ENCODE assay signal across 6 cellular contexts in genomic region chr7:69499-70123, GRCh38.
DNase-seq lines count a peak whose midpoint lies in the region; ATAC-seq, FAIRE-seq and TF ChIP-seq lines count a peak whose summit lies in the region.
"Not testable (repeated sequence)": the region's sequence is repeated elsewhere in the genome, so short reads cannot be mapped to it uniquely, and the experiment has no call there.

No MANE protein-coding gene starts in this region.

- not testable (repeated sequence) for DNase-seq in IMR-90; Right ventricle myocardium superior; lung (ENCODE audit: low spot score); upper lobe of right lung

- FAIRE-seq in colon (lab: Jason Lieb, UNC) (peak; percentile 24), endometrium (lab: Jason Lieb, UNC) (peak; percentile 12)

- no CpG with 5 or more reads among the region's 11 CpGs for WGBS in IMR-90 (ENCODE audit: extremely low coverage in 2 of 2, insufficient read length in 1 of 2), 2 experiments
- 67 to 69% methylated on average over 8 to 10 of the region's 11 CpGs for WGBS in lung, 2 donors

- H3K56ac ChIP-seq in IMR-90 (ENCODE audit: extremely low read depth, insufficient read depth, low read length): not testable (repeated sequence)

- in situ Hi-C loops in IMR-90 (cut with MboI; ENCODE audit: low sequenced_read_pairs): not testable (repeated sequence)

- H3K36me3 ChIP-seq in IMR-90 (ENCODE audit: control insufficient read depth, insufficient read depth, low read length); lung (ENCODE audit: control insufficient read depth in 2 of 2, insufficient read depth in 2 of 2, low read length in 2 of 2); upper lobe of right lung: not testable (repeated sequence)

- not testable (repeated sequence) for H3K27me3 ChIP-seq in IMR-90 (ENCODE audit: control insufficient read depth, insufficient read depth, low read length); lung (ENCODE audit: control insufficient read depth, insufficient read depth); upper lobe of right lung

- not testable (repeated sequence) for TF ChIP-seq CTCF in IMR-90 (conservative IDR thresholded peaks at IDR 0.05; ENCODE audit: low read depth, low read length); lung (IDR thresholded peaks at IDR 0.05; ENCODE audit: control extremely low read depth, extremely low read depth); upper lobe of right lung (IDR thresholded peaks at IDR 0.05)

- H2AK5ac ChIP-seq in IMR-90 (ENCODE audit: low read depth, low read length): not testable (repeated sequence)

- H4K20me1 ChIP-seq in IMR-90 (ENCODE audit: insufficient read depth, low read length): not testable (repeated sequence)

- not testable (repeated sequence) for BruUV-seq in IMR-90 (replicated peaks; lab: Mats Ljungman, UMichigan)

- H3K23ac ChIP-seq in IMR-90 (ENCODE audit: low read depth, low read length): not testable (repeated sequence)

- ATAC-seq in IMR-90 (ENCODE audit: low read depth): not testable (repeated sequence)
- peak; percentile 13 for ATAC-seq in Right ventricle myocardium superior (ENCODE audit: poor library complexity)
- ATAC-seq in lung (ENCODE audit: insufficient read depth, low FRiP score): peak; percentile 20
- peak; percentile 58 for ATAC-seq in upper lobe of right lung

- H2BK5ac ChIP-seq in IMR-90 (ENCODE audit: low read depth, low read length, poor library complexity, severe bottlenecking): peak overlapping the region; percentile 19

- H3K4me3 ChIP-seq in IMR-90 (ENCODE audit: insufficient read depth, low read depth, low read length); lung; upper lobe of right lung: not testable (repeated sequence)

- not testable (repeated sequence) for H2AFZ ChIP-seq in IMR-90 (replicated peaks; ENCODE audit: low read length, poor library complexity)

- H3K14ac ChIP-seq in IMR-90 (replicated peaks; ENCODE audit: low read depth, low read length): not testable (repeated sequence)

- CTCF ChIA-PET in IMR-90 (lab: Yijun Ruan, JAX): not testable (repeated sequence)

- not testable (repeated sequence) for TF ChIP-seq POLR2A in IMR-90 (IDR thresholded peaks at IDR 0.05; ENCODE audit: low read depth, low read length)

- H3K9me3 ChIP-seq in IMR-90 (ENCODE audit: control insufficient read depth, insufficient read depth, low read length); lung (ENCODE audit: control insufficient read depth in 2 of 2, insufficient read depth in 1 of 2, low read length in 1 of 2); upper lobe of right lung: not testable (repeated sequence)

- not testable (repeated sequence) for H3K79me1 ChIP-seq in IMR-90 (ENCODE audit: low read depth in 1 of 2, low read length in 2 of 2)

- H4K91ac ChIP-seq in IMR-90 (ENCODE audit: insufficient read depth, low read depth, low read length): not testable (repeated sequence)

- H3K4me1 ChIP-seq in IMR-90 (ENCODE audit: control insufficient read depth, insufficient read depth, low read length): peaks cover 16% of the 10 kb centered on the region
- not testable (repeated sequence) for H3K4me1 ChIP-seq in lung (ENCODE audit: control insufficient read depth in 2 of 2, insufficient read depth in 2 of 2, low read length in 2 of 2); upper lobe of right lung

- H3K4ac ChIP-seq in IMR-90 (ENCODE audit: low read depth, low read length): not testable (repeated sequence)

- not testable (repeated sequence) for H3K18ac ChIP-seq in IMR-90 (ENCODE audit: low read depth, low read length)

- POLR2A ChIA-PET in IMR-90 (lab: Charles Lee; ENCODE audit: unreplicated experiment): not testable (repeated sequence)

- dilution Hi-C loops in IMR-90 (cut with HindIII; ENCODE audit: low sequenced_read_pairs, unreplicated experiment): not testable (repeated sequence)

- not testable (repeated sequence) for H2AK9ac ChIP-seq in IMR-90 (replicated peaks; ENCODE audit: low read depth, low read length, poor library complexity)

- not testable (repeated sequence) for H3K9ac ChIP-seq in IMR-90 (ENCODE audit: low read depth, low read length)

- H4K8ac ChIP-seq in IMR-90 (ENCODE audit: low read depth in 2 of 2, low read length in 2 of 2): not testable (repeated sequence)

- H2BK120ac ChIP-seq in IMR-90 (ENCODE audit: low read depth, low read length): peak overlapping the region; percentile 32; the same call in 1 of the 2 replicates

- peak overlapping the region; percentile 53; the same call in 1 of the 2 replicates for H3K27ac ChIP-seq in IMR-90 (ENCODE audit: insufficient read depth, low read length)
- H3K27ac ChIP-seq in lung (ENCODE audit: low read depth in 1 of 2, low read length in 1 of 2); upper lobe of right lung: not testable (repeated sequence)

- peaks cover 16% of the 10 kb centered on the region for H3K9me1 ChIP-seq in IMR-90 (ENCODE audit: insufficient read depth, low read length)

- intact Hi-C loops in IMR-90 (cut with micrococcal nuclease); Right ventricle myocardium superior (cut with DNase I); upper lobe of right lung (cut with DNase I): not testable (repeated sequence)

- H2BK20ac ChIP-seq in IMR-90 (ENCODE audit: low read depth, low read length): not testable (repeated sequence)

- not testable (repeated sequence) for H3K4me2 ChIP-seq in IMR-90 (ENCODE audit: low read depth, low read length)

- TF ChIP-seq RAD21 in IMR-90 (IDR thresholded peaks at IDR 0.05; ENCODE audit: low read length): not testable (repeated sequence)

- peak overlapping the region; percentile 69; the same call in 1 of the 2 replicates for H4K5ac ChIP-seq in IMR-90 (ENCODE audit: low read depth, low read length)

- H2BK15ac ChIP-seq in IMR-90 (ENCODE audit: low read depth, low read length): not testable (repeated sequence)
